Comparison of ENCODE assay signal across 1 cellular context in the genomic region with DNA sequence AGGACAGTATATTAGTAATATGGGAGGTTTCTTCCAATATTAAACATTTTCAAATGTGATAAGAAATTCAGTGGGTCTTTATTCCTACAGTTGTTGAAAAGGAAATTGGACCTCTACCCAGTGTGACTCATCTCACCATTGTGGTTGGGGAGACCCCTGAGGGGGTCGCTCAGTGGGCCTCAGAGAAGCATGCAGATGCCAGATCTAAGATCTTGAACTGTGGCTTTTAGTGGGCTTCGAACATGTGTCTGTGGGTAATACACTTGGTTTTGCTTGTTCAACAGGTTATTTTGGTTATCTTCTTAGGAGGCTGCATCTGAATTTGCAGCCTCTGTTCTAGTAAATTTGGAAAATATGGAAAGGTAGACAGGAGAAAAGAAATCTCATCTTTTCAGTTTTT.
TF ChIP-seq lines count a peak whose summit lies in the region.

No MANE protein-coding gene starts in this region.

TF ChIP-seq in WTC11, 78 proteins besides CTCF, POLR2A, EP300 and RAD21 (continued from another document):
- TF ChIP-seq, protein P1, sequence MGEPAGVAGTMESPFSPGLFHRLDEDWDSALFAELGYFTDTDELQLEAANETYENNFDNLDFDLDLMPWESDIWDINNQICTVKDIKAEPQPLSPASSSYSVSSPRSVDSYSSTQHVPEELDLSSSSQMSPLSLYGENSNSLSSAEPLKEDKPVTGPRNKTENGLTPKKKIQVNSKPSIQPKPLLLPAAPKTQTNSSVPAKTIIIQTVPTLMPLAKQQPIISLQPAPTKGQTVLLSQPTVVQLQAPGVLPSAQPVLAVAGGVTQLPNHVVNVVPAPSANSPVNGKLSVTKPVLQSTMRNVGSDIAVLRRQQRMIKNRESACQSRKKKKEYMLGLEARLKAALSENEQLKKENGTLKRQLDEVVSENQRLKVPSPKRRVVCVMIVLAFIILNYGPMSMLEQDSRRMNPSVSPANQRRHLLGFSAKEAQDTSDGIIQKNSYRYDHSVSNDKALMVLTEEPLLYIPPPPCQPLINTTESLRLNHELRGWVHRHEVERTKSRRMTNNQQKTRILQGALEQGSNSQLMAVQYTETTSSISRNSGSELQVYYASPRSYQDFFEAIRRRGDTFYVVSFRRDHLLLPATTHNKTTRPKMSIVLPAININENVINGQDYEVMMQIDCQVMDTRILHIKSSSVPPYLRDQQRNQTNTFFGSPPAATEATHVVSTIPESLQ (CRISPR knock-in tag; IDR thresholded peaks at IDR 0.05): no peak
- TF ChIP-seq, protein P2, sequence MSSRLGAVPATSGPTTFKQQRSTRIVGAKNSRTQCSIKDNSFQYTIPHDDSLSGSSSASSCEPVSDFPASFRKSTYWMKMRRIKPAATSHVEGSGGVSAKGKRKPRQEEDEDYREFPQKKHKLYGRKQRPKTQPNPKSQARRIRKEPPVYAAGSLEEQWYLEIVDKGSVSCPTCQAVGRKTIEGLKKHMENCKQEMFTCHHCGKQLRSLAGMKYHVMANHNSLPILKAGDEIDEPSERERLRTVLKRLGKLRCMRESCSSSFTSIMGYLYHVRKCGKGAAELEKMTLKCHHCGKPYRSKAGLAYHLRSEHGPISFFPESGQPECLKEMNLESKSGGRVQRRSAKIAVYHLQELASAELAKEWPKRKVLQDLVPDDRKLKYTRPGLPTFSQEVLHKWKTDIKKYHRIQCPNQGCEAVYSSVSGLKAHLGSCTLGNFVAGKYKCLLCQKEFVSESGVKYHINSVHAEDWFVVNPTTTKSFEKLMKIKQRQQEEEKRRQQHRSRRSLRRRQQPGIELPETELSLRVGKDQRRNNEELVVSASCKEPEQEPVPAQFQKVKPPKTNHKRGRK (CRISPR knock-in tag; IDR thresholded peaks at IDR 0.05; ENCODE audit: borderline replicate concordance): no peak
- TF ChIP-seq, protein P3, sequence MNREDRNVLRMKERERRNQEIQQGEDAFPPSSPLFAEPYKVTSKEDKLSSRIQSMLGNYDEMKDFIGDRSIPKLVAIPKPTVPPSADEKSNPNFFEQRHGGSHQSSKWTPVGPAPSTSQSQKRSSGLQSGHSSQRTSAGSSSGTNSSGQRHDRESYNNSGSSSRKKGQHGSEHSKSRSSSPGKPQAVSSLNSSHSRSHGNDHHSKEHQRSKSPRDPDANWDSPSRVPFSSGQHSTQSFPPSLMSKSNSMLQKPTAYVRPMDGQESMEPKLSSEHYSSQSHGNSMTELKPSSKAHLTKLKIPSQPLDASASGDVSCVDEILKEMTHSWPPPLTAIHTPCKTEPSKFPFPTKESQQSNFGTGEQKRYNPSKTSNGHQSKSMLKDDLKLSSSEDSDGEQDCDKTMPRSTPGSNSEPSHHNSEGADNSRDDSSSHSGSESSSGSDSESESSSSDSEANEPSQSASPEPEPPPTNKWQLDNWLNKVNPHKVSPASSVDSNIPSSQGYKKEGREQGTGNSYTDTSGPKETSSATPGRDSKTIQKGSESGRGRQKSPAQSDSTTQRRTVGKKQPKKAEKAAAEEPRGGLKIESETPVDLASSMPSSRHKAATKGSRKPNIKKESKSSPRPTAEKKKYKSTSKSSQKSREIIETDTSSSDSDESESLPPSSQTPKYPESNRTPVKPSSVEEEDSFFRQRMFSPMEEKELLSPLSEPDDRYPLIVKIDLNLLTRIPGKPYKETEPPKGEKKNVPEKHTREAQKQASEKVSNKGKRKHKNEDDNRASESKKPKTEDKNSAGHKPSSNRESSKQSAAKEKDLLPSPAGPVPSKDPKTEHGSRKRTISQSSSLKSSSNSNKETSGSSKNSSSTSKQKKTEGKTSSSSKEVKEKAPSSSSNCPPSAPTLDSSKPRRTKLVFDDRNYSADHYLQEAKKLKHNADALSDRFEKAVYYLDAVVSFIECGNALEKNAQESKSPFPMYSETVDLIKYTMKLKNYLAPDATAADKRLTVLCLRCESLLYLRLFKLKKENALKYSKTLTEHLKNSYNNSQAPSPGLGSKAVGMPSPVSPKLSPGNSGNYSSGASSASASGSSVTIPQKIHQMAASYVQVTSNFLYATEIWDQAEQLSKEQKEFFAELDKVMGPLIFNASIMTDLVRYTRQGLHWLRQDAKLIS (CRISPR knock-in tag; IDR thresholded peaks at IDR 0.05; ENCODE audit: borderline replicate concordance): no peak
- TF ChIP-seq ZBTB21 (CRISPR knock-in tag; IDR thresholded peaks at IDR 0.05; ENCODE audit: borderline replicate concordance) (no peak), SMAD4 (CRISPR knock-in tag; IDR thresholded peaks at IDR 0.05) (no peak), CBFB (CRISPR knock-in tag; IDR thresholded peaks at IDR 0.05; ENCODE audit: low read depth) (no peak), ZNF232 (CRISPR knock-in tag; IDR thresholded peaks at IDR 0.05) (no peak), ZNF423 (CRISPR knock-in tag; IDR thresholded peaks at IDR 0.05) (no peak), MYBL2 (CRISPR knock-in tag; IDR thresholded peaks at IDR 0.05) (no peak)
- TF ChIP-seq, protein P4, sequence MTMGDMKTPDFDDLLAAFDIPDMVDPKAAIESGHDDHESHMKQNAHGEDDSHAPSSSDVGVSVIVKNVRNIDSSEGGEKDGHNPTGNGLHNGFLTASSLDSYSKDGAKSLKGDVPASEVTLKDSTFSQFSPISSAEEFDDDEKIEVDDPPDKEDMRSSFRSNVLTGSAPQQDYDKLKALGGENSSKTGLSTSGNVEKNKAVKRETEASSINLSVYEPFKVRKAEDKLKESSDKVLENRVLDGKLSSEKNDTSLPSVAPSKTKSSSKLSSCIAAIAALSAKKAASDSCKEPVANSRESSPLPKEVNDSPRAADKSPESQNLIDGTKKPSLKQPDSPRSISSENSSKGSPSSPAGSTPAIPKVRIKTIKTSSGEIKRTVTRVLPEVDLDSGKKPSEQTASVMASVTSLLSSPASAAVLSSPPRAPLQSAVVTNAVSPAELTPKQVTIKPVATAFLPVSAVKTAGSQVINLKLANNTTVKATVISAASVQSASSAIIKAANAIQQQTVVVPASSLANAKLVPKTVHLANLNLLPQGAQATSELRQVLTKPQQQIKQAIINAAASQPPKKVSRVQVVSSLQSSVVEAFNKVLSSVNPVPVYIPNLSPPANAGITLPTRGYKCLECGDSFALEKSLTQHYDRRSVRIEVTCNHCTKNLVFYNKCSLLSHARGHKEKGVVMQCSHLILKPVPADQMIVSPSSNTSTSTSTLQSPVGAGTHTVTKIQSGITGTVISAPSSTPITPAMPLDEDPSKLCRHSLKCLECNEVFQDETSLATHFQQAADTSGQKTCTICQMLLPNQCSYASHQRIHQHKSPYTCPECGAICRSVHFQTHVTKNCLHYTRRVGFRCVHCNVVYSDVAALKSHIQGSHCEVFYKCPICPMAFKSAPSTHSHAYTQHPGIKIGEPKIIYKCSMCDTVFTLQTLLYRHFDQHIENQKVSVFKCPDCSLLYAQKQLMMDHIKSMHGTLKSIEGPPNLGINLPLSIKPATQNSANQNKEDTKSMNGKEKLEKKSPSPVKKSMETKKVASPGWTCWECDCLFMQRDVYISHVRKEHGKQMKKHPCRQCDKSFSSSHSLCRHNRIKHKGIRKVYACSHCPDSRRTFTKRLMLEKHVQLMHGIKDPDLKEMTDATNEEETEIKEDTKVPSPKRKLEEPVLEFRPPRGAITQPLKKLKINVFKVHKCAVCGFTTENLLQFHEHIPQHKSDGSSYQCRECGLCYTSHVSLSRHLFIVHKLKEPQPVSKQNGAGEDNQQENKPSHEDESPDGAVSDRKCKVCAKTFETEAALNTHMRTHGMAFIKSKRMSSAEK (CRISPR knock-in tag; IDR thresholded peaks at IDR 0.05; ENCODE audit: borderline replicate concordance): no peak
- TF ChIP-seq, protein P5, sequence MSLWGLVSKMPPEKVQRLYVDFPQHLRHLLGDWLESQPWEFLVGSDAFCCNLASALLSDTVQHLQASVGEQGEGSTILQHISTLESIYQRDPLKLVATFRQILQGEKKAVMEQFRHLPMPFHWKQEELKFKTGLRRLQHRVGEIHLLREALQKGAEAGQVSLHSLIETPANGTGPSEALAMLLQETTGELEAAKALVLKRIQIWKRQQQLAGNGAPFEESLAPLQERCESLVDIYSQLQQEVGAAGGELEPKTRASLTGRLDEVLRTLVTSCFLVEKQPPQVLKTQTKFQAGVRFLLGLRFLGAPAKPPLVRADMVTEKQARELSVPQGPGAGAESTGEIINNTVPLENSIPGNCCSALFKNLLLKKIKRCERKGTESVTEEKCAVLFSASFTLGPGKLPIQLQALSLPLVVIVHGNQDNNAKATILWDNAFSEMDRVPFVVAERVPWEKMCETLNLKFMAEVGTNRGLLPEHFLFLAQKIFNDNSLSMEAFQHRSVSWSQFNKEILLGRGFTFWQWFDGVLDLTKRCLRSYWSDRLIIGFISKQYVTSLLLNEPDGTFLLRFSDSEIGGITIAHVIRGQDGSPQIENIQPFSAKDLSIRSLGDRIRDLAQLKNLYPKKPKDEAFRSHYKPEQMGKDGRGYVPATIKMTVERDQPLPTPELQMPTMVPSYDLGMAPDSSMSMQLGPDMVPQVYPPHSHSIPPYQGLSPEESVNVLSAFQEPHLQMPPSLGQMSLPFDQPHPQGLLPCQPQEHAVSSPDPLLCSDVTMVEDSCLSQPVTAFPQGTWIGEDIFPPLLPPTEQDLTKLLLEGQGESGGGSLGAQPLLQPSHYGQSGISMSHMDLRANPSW (CRISPR knock-in tag; conservative IDR thresholded peaks at IDR 0.05; ENCODE audit: low read depth): no peak
- TF ChIP-seq, protein P6, sequence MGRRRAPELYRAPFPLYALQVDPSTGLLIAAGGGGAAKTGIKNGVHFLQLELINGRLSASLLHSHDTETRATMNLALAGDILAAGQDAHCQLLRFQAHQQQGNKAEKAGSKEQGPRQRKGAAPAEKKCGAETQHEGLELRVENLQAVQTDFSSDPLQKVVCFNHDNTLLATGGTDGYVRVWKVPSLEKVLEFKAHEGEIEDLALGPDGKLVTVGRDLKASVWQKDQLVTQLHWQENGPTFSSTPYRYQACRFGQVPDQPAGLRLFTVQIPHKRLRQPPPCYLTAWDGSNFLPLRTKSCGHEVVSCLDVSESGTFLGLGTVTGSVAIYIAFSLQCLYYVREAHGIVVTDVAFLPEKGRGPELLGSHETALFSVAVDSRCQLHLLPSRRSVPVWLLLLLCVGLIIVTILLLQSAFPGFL (CRISPR knock-in tag; IDR thresholded peaks at IDR 0.05; ENCODE audit: borderline replicate concordance): no peak
